ENCODE assay signal across 26 cellular contexts in genomic region chr17:51491416-51491815, GRCh38.
"Had no signal": no experiment of that assay in that cellular context is flagged by ENCODE, and none has a peak within 500 bp of the region (broad histone marks: within the 10 kb centered on the region; RNA-seq: fewer than 3 reads in every experiment).

No MANE protein-coding gene starts in this region.

- H3K4me3 ChIP-seq: ascending aorta, cardiac muscle cell, K562, SJCRH30, SK-N-MC had no signal

- ATAC-seq: activated CD8-positive, alpha-beta T cell treated with anti-CD3 and anti-CD28 coated beads for 36 hours; activated T-cell treated with anti-CD3 and anti-CD28 coated beads, Interleukin-2, amount 50 U/mL, for 72 hours; activated T-helper 17 cell treated with anti-CD3 and anti-CD28 coated beads, Interleukin-2, amount 50 U/mL, for 72 hours; K562; Panc1 had no signal

- H3K9me3 ChIP-seq: ascending aorta, SJCRH30 had no signal

- DNase-seq: activated CD4-positive, alpha-beta T cell treated with anti-CD3 and anti-CD28 coated beads, Interleukin-2, amount 10 ng/mL, durations not matched to agents 24 days and 14 days; activated CD4-positive, alpha-beta T cell treated with anti-CD3 and anti-CD28 coated beads, Interleukin-2, amount 50 U/mL, for 4 hours; activated CD4-positive, CD25-positive, alpha-beta regulatory T cell; activated CD8-positive, alpha-beta T cell treated with anti-CD3 and anti-CD28 coated beads for 36 hours; activated effector memory CD4-positive, alpha-beta T cell treated with anti-CD3 and anti-CD28 coated beads, Interleukin-2, amount 50 U/mL, for 16 hours; activated naive CD4-positive, alpha-beta T cell; activated naive CD8-positive, alpha-beta T cell treated with anti-CD3 and anti-CD28 coated beads, Interleukin-2, amount 10 ng/mL, durations not matched to agents 7 days and 5 days; activated T-cell treated with anti-CD3 and anti-CD28 coated beads, Interleukin-2, amount 50 U/mL, for 1 hour; activated T-cell treated with anti-CD3 and anti-CD28 coated beads, Interleukin-2, amount 50 U/mL, for 72 hours; amygdala; NCI-H1092 treated with DMSO at 0.1 percent for 48 hours; NCI-H146; NCI-H2107; NCI-H226; NCI-H446 treated with DMSO at 0.1 percent for 48 hours; NCI-H526; SHP77; SJCRH30; T1000; WERI-Rb-1 had no signal

- H3K27ac ChIP-seq: ascending aorta, cardiac muscle cell, SJCRH30, SK-N-MC, WERI-Rb-1 had no signal

- H3K36me3 ChIP-seq: ascending aorta, cardiac muscle cell, SJCRH30, WERI-Rb-1 had no signal

- H3K4me1 ChIP-seq: ascending aorta, SJCRH30 had no signal

- H3K27me3 ChIP-seq: ascending aorta, cardiac muscle cell, SJCRH30 had no signal
